Comparison of ENCODE assay signal across 20 cellular contexts in the genomic region with DNA sequence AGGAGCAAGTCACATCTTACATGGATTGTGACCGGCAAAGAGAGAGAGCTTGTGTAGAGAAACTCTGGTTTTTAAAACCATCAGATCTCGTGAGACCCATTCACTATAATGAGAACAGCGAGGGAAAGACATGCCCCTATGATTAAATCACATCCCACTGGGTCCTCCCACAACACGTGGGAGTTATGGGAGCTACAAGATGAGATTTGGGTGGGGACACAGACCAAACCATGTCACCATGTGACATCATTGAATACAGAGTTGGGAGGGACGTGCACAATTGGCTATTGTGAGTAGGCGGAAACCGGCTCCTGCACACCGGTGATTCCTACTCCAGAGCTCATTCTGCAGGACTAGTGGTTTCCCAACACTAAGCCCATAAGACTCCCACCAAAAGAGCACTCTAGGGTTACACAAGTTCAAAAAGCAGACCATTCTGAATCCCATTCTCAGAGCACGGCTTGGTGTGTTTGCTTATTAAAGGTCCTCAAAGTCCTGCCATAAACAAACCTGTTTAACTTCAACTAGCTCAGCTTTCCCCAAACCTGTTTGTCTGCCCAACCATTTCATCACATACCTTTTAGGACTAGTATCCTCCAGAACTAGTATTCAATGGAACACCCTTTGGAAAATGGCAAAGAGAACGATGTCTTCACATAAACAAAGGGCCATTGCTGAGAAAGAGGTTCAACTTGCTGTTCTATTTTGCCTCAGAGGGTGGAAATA.
DNase-seq lines count a peak whose midpoint lies in the region; ATAC-seq and TF ChIP-seq lines count a peak whose summit lies in the region.
"Had no signal": no experiment of that assay in that cellular context is flagged by ENCODE, and none has a peak within 500 bp of the region (broad histone marks: within the 10 kb centered on the region; RNA-seq: fewer than 3 reads in every experiment).

No MANE protein-coding gene starts in this region.

- intact Hi-C loops in heart right ventricle (cut with DNase I) = loop anchor here in 1 of 10 donors (10.0 kb wide), 1 partner anchor 445 kb away; no protein-coding TSS in a partner anchor
- intact Hi-C loops in Right ventricle myocardium superior (cut with DNase I) = no loop called here
- intact Hi-C loops in esophagus muscularis mucosa (cut with DNase I) = no loop called here
- intact Hi-C loops in upper lobe of right lung (cut with DNase I) = no loop called here

- 86 to 88% methylated on average over 10 of the region's 10 CpGs for WGBS in heart right ventricle, 2 donors
- WGBS in esophagus muscularis mucosa = 86% methylated on average over 10 of the region's 10 CpGs

- TF ChIP-seq CTCF in heart right ventricle (IDR thresholded peaks at IDR 0.05) (no peak), LNCaP clone FGC (IDR thresholded peaks at IDR 0.05; ENCODE audit: control insufficient read depth, extremely low read depth, insufficient read depth) (no peak), esophagus muscularis mucosa (IDR thresholded peaks at IDR 0.05) (no peak), upper lobe of right lung (IDR thresholded peaks at IDR 0.05) (no peak)

- no peak for TF ChIP-seq EP300 in esophagus muscularis mucosa (IDR thresholded peaks at IDR 0.05)

- H3K27ac ChIP-seq in heart right ventricle (peak overlapping the region in 6 of 10 donors; percentile 33 to 81 (median 76)), esophagus muscularis mucosa (replicated peaks in 1 of 4) (no peak overlapping the region), upper lobe of right lung (no peak overlapping the region)

- H3K4me3 ChIP-seq in heart right ventricle (no peak overlapping the region), LNCaP clone FGC (ENCODE audit: low read depth, low read length) (no peak overlapping the region), esophagus muscularis mucosa (no peak overlapping the region), upper lobe of right lung (no peak overlapping the region)
- H3K4me3 ChIP-seq: K562 had no signal

- TF ChIP-seq POLR2A in esophagus muscularis mucosa (IDR thresholded peaks at IDR 0.05; ENCODE audit: low read depth) = no peak

- ATAC-seq in heart right ventricle (no peak), Right ventricle myocardium superior (ENCODE audit: poor library complexity) (no peak), upper lobe of right lung (peak; percentile 65), HG02973 (IDR thresholded peaks at IDR 0.05; ENCODE audit: unreplicated experiment) (no peak)
- ATAC-seq: HCT116, K562 had no signal

- H3K36me3 ChIP-seq in heart right ventricle = no peaks in the 10 kb centered on the region
- no peaks in the 10 kb centered on the region for H3K36me3 ChIP-seq in esophagus muscularis mucosa
- H3K36me3 ChIP-seq in upper lobe of right lung = no peaks in the 10 kb centered on the region

- H3K4me1 ChIP-seq in heart right ventricle (peaks cover 0 to 24% (median 4%) of the 10 kb centered on the region in 9 donors), esophagus muscularis mucosa (peaks cover 0 to 8% (median 0%) of the 10 kb centered on the region in 4 donors), upper lobe of right lung (no peaks in the 10 kb centered on the region)

- DNase-seq in heart right ventricle = no peak
- no peak for DNase-seq in Right ventricle myocardium superior
- peak; percentile 70 for DNase-seq in LNCaP clone FGC (ENCODE audit: low read depth)
- DNase-seq in esophagus muscularis mucosa (ENCODE audit: extremely low spot score) = peak; percentile 39
- no peak for DNase-seq in upper lobe of right lung
- DNase-seq in NCI-H1417 treated with DMSO at 0.1 percent for 48 hours (lab: John Stamatoyannopoulos, UW) = no peak
- DNase-seq: CD8-positive, alpha-beta memory T cell; DMS 273 treated with DMSO at 0.1 percent for 48 hours; DND-41; Kasumi-1; MV-4-11; NCI-H1105 treated with DMSO at 0.1 percent for 48 hours; NCI-H2029; NCI-H446 treated with DMSO at 0.1 percent for 48 hours; NCI-H526; RPMI8226; SHP77 treated with DMSO at 0.1 percent for 48 hours had no signal

- H3K27me3 ChIP-seq in heart right ventricle (peaks cover 0 to 13% (median 4%) of the 10 kb centered on the region in 7 donors), esophagus muscularis mucosa (peaks cover 0 to 11% (median 0%) of the 10 kb centered on the region in 4 donors), upper lobe of right lung (no peaks in the 10 kb centered on the region)

- H3K9me3 ChIP-seq in heart right ventricle (peaks cover 0 to 20% (median 6%) of the 10 kb centered on the region in 11 donors), esophagus muscularis mucosa (peaks cover 0 to 23% (median 9%) of the 10 kb centered on the region in 4 donors), upper lobe of right lung (no peaks in the 10 kb centered on the region)

Comparison
In these comparisons a context has a peak if more than half of its experiments do, and no peak if none do; other contexts are left out.
1. DNase-seq: peak in LNCaP clone FGC (single experiment) and esophagus muscularis mucosa (single experiment); none in heart right ventricle (0 of 2), Right ventricle myocardium superior (single experiment), upper lobe of right lung (single experiment) and NCI-H1417 treated with DMSO at 0.1 percent for 48 hours (single experiment).
2. H3K27ac ChIP-seq: peak in heart right ventricle (6 of 10); none in esophagus muscularis mucosa (0 of 4) and upper lobe of right lung (single experiment).